Comparison of ENCODE assay signal across 18 cellular contexts in the genomic region with DNA sequence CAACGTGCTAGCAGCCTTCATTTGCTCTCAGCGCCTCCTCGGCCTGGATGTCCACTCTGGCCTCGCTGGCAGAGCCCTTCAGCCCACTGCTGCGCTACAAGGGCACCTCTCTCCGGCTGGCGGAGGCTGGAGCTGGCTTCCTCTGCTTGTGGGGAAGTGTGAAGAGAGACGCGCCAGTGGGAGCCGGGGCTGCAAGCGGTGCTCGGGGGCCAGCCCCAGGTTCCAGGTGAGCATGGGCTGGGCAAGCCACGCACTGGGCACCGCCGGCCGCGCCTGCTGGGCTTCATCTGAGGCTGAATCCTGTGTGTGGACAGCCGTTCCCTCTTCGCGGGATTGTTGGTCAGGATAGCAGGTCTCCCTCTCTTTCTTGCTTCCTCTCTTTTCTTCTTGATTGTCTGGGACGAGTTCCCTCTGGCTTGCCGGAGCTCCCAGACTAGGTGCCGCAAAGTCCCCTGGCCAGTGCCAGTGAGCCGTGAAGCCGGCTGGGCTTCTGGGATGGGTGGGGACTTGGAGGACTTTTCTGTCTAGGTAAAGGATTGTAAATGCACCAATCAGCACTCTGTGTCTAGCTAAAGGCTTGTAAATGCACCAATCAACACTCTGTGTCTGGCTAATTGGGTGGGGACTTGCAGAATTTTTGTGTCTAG.
A peak's percentile ranks its signal among the peaks of the same experiment; 100 is the strongest.
DNase-seq lines count a peak whose midpoint lies in the region; ATAC-seq, FAIRE-seq and TF ChIP-seq lines count a peak whose summit lies in the region.
"Had no signal": no experiment of that assay in that cellular context is flagged by ENCODE, and none has a peak within 500 bp of the region (broad histone marks: within the 10 kb centered on the region; RNA-seq: fewer than 3 reads in every experiment).

No MANE protein-coding gene starts in this region.

- DNase-seq in left ventricle myocardium superior (peak; percentile 11), right atrium auricular region (ENCODE audit: low spot score) (no peak), islet precursor cell (peak; percentile 37), nephron progenitor cell (peak; percentile 1), type B pancreatic cell (ENCODE audit: extremely low spot score, unreplicated experiment) (peak; percentile 58), HTR-8/SVneo (ENCODE audit: insufficient read length, low spot score) (no peak), HT-29 (ENCODE audit: low spot score) (no peak)
- DNase-seq: CD8-positive, alpha-beta memory T cell; COR-L47; DMS 273 treated with DMSO at 0.1 percent for 48 hours; DMS53; DND-41; EL; H9 had no signal

- H3K27me3 Mint-ChIP-seq in nephron progenitor cell (ENCODE audit: low read depth, poor library complexity): no peaks in the 10 kb centered on the region
- no peaks in the 10 kb centered on the region for H3K27me3 Mint-ChIP-seq in type B pancreatic cell
- H3K27me3 Mint-ChIP-seq: B cell had no signal

- H3K4me1 Mint-ChIP-seq in nephron progenitor cell (no peaks in the 10 kb centered on the region), type B pancreatic cell (ENCODE audit: unreplicated experiment) (no peaks in the 10 kb centered on the region)
- H3K4me1 Mint-ChIP-seq: B cell; CD8-positive, alpha-beta memory T cell; H9 had no signal

- FAIRE-seq in HTR-8/SVneo (lab: Jason Lieb, UNC): no peak
- FAIRE-seq: GM12878, H1 had no signal

- intact Hi-C loops in left ventricle myocardium superior (cut with micrococcal nuclease): no loop called here

- H3K27ac Mint-ChIP-seq in nephron progenitor cell: no peak overlapping the region
- H3K27ac Mint-ChIP-seq in type B pancreatic cell: no peak overlapping the region
- H3K27ac Mint-ChIP-seq: B cell; CD8-positive, alpha-beta memory T cell; H9 had no signal

- H3K4me3 ChIP-seq in right atrium auricular region: no peak overlapping the region
- H3K4me3 ChIP-seq: BLaER1 treated with 17β-estradiol and CSF1 and Interleukin-3, amounts not matched to agents 10 nM and 100 nM; GM12878 had no signal

- H3K4me1 ChIP-seq in right atrium auricular region: no peaks in the 10 kb centered on the region
- H3K4me1 ChIP-seq: BLaER1 treated with 17β-estradiol and CSF1 and Interleukin-3, amounts not matched to agents 10 nM and 100 nM had no signal

- peaks cover 74% of the 10 kb centered on the region for H3K9me3 Mint-ChIP-seq in nephron progenitor cell
- no peaks in the 10 kb centered on the region for H3K9me3 Mint-ChIP-seq in type B pancreatic cell

- no peak overlapping the region for H3K27ac ChIP-seq in right atrium auricular region
- H3K27ac ChIP-seq: BLaER1 treated with 17β-estradiol and CSF1 and Interleukin-3, amounts not matched to agents 10 nM and 100 nM had no signal

- no peak for ATAC-seq in left ventricle myocardium superior
- ATAC-seq: GM12878 had no signal

- no peaks in the 10 kb centered on the region for H3K36me3 Mint-ChIP-seq in nephron progenitor cell (ENCODE audit: low read depth)
- H3K36me3 Mint-ChIP-seq in type B pancreatic cell: no peaks in the 10 kb centered on the region
- H3K36me3 Mint-ChIP-seq: CD8-positive, alpha-beta memory T cell had no signal

- H3K9me3 ChIP-seq in right atrium auricular region: peaks cover 0 to 4% of the 10 kb centered on the region in 2 donors

- TF ChIP-seq CTCF in right atrium auricular region (IDR thresholded peaks at IDR 0.05) (no peak), nephron progenitor cell (IDR thresholded peaks at IDR 0.05) (no peak), type B pancreatic cell (conservative IDR thresholded peaks at IDR 0.05) (no peak)

- no peak overlapping the region for H3K4me3 Mint-ChIP-seq in nephron progenitor cell
- no peak overlapping the region for H3K4me3 Mint-ChIP-seq in type B pancreatic cell
- H3K4me3 Mint-ChIP-seq: B cell; CD8-positive, alpha-beta memory T cell; H9 had no signal

- no peaks in the 10 kb centered on the region for H3K36me3 ChIP-seq in right atrium auricular region
- H3K36me3 ChIP-seq: BLaER1 treated with 17β-estradiol and CSF1 and Interleukin-3, amounts not matched to agents 10 nM and 100 nM had no signal

- H3K27me3 ChIP-seq in right atrium auricular region: no peaks in the 10 kb centered on the region

Comparison
In these comparisons a context has a peak if more than half of its experiments do, and no peak if none do; other contexts are left out.
1. DNase-seq: peak in left ventricle myocardium superior (single experiment), islet precursor cell (single experiment), nephron progenitor cell (single experiment) and type B pancreatic cell (single experiment); none in right atrium auricular region (single experiment), HTR-8/SVneo (single experiment) and HT-29 (single experiment).